In the genomic region with DNA sequence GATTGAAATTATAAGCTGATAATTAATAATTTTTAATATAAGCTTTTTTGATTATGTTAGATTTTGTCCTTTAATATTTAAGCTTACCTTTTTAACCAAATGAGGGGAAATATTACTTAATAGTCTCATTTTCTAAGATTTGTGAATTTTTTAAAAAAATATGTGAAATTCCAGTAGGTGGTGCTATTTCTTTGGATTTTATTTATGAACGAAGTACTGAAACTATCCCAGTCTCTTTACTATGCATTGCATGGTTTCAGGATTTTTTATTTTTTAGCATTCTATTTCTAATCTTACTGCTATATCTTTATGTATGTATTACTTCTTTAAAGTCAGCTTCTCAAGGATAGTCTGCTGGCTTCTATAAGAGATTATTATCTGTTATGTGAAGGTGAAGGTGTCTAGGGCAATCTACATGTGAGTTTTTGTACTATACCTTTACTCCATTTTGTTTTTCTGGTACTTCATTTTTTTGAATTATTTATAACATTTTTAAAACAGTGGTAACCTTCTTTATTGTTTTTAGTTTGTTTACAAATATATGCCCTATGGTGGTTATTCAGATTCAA, we compare ENCODE assay signal across 8 cellular contexts.
DNase-seq lines count a peak whose midpoint lies in the region; ATAC-seq and TF ChIP-seq lines count a peak whose summit lies in the region.

No MANE protein-coding gene starts in this region.

- no peaks in the 10 kb centered on the region for H3K36me3 Mint-ChIP-seq in Calu3 (ENCODE audit: insufficient read depth, unreplicated experiment)

- H3K9me3 ChIP-seq in ascending aorta: no peaks in the 10 kb centered on the region

- no peak overlapping the region for H3K27ac Mint-ChIP-seq in Calu3 (ENCODE audit: unreplicated experiment)

- DNase-seq in Calu3 (no peak), HS-5 (ENCODE audit: low read depth) (peak; percentile 2), ascending aorta (ENCODE audit: low spot score in 2 of 2) (no peak), medulla oblongata (ENCODE audit: extremely low spot score) (peak; percentile 4), T1000 (lab: John Stamatoyannopoulos, UW) (no peak), UCSD-AML1 (lab: John Stamatoyannopoulos, UW; ENCODE audit: unreplicated experiment) (no peak)
- no peak for DNase-seq in activated naive CD4-positive, alpha-beta T cell treated with anti-CD3 and anti-CD28 coated beads, Interleukin-2, amount 50 U/mL, for 16 hours

- BruUV-seq in Calu3 (replicated peaks; lab: Mats Ljungman, UMichigan): no TSS peak

- no peaks in the 10 kb centered on the region for H3K27me3 Mint-ChIP-seq in Calu3 (ENCODE audit: unreplicated experiment)

- intact Hi-C loops in Calu3 (cut with micrococcal nuclease; ENCODE audit: unreplicated experiment): loop anchor here (1.0 to 5.0 kb wide), 2 partner anchors 186 to 246 kb away; no protein-coding TSS in a partner anchor
- intact Hi-C loops in ascending aorta (cut with DNase I): loop anchor here (10.0 kb wide), 2 partner anchors 1113 to 1213 kb away; no protein-coding TSS in a partner anchor

- peaks cover 9% of the 10 kb centered on the region for H3K4me1 Mint-ChIP-seq in Calu3 (ENCODE audit: low read depth, unreplicated experiment)

- H3K27ac ChIP-seq in ascending aorta: no peak overlapping the region

- no peak for ATAC-seq in HG03135 (IDR thresholded peaks at IDR 0.05; ENCODE audit: unreplicated experiment)

- no peak overlapping the region for H3K4me3 ChIP-seq in ascending aorta

- H3K9me3 Mint-ChIP-seq in Calu3 (ENCODE audit: low read depth, unreplicated experiment): no peaks in the 10 kb centered on the region

- TF ChIP-seq CTCF in Calu3 (IDR thresholded peaks at IDR 0.05; ENCODE audit: unreplicated experiment) (peak; percentile 13), ascending aorta (IDR thresholded peaks at IDR 0.05) (peak in 2 of 3 experiments; percentile 12 to 43)

- no peaks in the 10 kb centered on the region for H3K36me3 ChIP-seq in ascending aorta

- H3K4me1 ChIP-seq in ascending aorta: no peaks in the 10 kb centered on the region

- H3K27me3 ChIP-seq in ascending aorta: no peaks in the 10 kb centered on the region

- H3K4me3 Mint-ChIP-seq in Calu3 (ENCODE audit: low read depth, unreplicated experiment): no peak overlapping the region

- CTCF ChIA-PET in Calu3 (lab: Charles Lee): no interaction called here

Comparison
In these comparisons a context has a peak if more than half of its experiments do, and no peak if none do; other contexts are left out.
1. DNase-seq: peak in HS-5 (single experiment) and medulla oblongata (single experiment); none in Calu3 (single experiment), ascending aorta (0 of 2), activated naive CD4-positive, alpha-beta T cell treated with anti-CD3 and anti-CD28 coated beads, Interleukin-2, amount 50 U/mL, for 16 hours (single experiment), T1000 (single experiment) and UCSD-AML1 (single experiment).